8 cellular contexts compared by ENCODE assay signal in the genomic region with DNA sequence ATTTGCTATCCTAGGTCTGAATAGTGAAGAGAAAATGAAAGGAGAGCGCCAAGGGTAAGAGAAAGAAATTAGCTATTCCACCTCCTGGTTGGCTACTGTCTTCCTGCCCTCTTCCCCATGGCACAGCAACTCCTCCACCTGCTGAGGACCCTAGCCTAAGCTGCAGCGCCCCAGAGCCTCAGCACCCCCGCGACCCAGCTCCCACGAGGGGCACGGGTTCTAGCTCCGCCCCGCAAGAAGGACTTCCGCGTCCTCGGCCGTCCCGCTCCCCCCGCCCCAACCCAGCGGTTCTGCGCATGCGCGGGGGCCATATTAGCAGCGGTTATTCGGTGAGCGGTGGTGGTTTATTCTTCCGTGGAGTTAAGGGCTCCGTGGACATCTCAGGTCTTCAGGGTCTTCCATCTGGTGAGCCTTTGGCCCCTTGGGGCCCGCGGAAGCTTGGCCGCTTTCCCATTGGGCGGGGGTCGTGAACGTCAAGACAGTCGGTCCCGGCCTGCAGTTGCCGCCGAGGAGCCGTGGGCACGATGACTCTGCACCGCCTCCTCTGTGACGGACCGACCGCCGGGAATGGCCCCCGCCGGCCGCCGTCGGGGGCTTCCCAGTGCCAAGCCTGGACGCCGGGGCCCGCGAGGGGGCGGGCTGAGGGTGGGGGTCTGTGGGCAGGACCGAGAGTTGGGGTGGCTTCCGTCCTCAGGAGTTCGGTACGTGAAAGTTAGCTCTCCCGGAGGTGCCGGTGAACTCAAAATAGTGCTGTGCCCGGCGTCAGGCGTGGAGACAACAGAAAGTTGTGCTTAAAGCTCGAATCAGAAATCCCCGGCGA. TPM values are rescaled to one million over a fixed set of nuclear protein-coding genes. Genes with fewer than 3 reads are reported as not detected.
DNase-seq lines count a peak whose midpoint lies in the region; ATAC-seq and TF ChIP-seq lines count a peak whose summit lies in the region.

Gene PSMA4 (plus strand): TSS at position 310 of the 820 bp plus-strand sequence. CDS start 1,484 bp downstream, outside the sequence.

- H3K9ac ChIP-seq in IMR-90 (ENCODE audit: low read depth, low read length) (peak within 1 kb of the TSS; percentile 94), muscle layer of colon (ENCODE audit: low read length) (peak within 1 kb of the TSS; percentile 97)

- peak within 1 kb of the TSS; percentile 98 for H3K56ac ChIP-seq in IMR-90 (ENCODE audit: extremely low read depth, insufficient read depth, low read length)

- WGBS in IMR-90 (ENCODE audit: extremely low coverage in 2 of 2, insufficient read length in 1 of 2), 2 experiments = 0% methylated on average over 25 of the region's 62 CpGs; no CpG with 5 or more reads in 1 of the 2 experiments

- peak within 1 kb of the TSS; percentile 95 for H3K4me2 ChIP-seq in IMR-90 (ENCODE audit: low read depth, low read length)

- peaks cover 20 to 31% of the 10 kb centered on the region in 2 experiments for H3K79me1 ChIP-seq in IMR-90 (ENCODE audit: low read depth in 1 of 2, low read length in 2 of 2)

- H2BK20ac ChIP-seq in IMR-90 (ENCODE audit: low read depth, low read length) = no peak within 1 kb of the TSS

- peak within 1 kb of the TSS; percentile 46; the same call in 1 of the 3 replicates for H2BK15ac ChIP-seq in IMR-90 (ENCODE audit: low read depth, low read length)

- H4K8ac ChIP-seq in IMR-90 (ENCODE audit: low read depth in 2 of 2, low read length in 2 of 2) = peak within 1 kb of the TSS; percentile 97 to 99

- H4K91ac ChIP-seq in IMR-90 (ENCODE audit: insufficient read depth, low read depth, low read length) = peak within 1 kb of the TSS; percentile 90

- peak within 1 kb of the TSS; percentile 97 for H4K5ac ChIP-seq in IMR-90 (ENCODE audit: low read depth, low read length)

- peak within 1 kb of the TSS; percentile 90 for H3K4ac ChIP-seq in IMR-90 (ENCODE audit: low read depth, low read length)

- H4K20me1 ChIP-seq in IMR-90 (ENCODE audit: insufficient read depth, low read length) = peaks cover 7% of the 10 kb centered on the region

- H3K4me3 ChIP-seq in IMR-90 (ENCODE audit: insufficient read depth, low read depth, low read length) = peak within 1 kb of the TSS; percentile 93
- peak within 1 kb of the TSS; percentile 54 to 92 for H3K4me3 ChIP-seq in muscle layer of colon (ENCODE audit: low read depth in 1 of 2, low read length in 2 of 2)

- POLR2A ChIA-PET in IMR-90 (lab: Charles Lee; ENCODE audit: unreplicated experiment) = interaction anchor here (0.6 kb wide), 1 partner anchor 10 kb away, joined by 7 read pairs; no protein-coding TSS in a partner anchor

- H3K27ac ChIP-seq in IMR-90 (ENCODE audit: insufficient read depth, low read length) (peak within 1 kb of the TSS; percentile 96), muscle layer of colon (ENCODE audit: low read depth, low read length) (peak within 1 kb of the TSS; percentile 99)

- TF ChIP-seq POLR2A in IMR-90 (IDR thresholded peaks at IDR 0.05; ENCODE audit: low read depth, low read length) (peak; percentile 79), erythroblast (IDR thresholded peaks at IDR 0.05; ENCODE audit: low read length) (peak; percentile 95)

- H2BK5ac ChIP-seq in IMR-90 (ENCODE audit: low read depth, low read length, poor library complexity, severe bottlenecking) = peak within 1 kb of the TSS; percentile 90

- ATAC-seq in GM21526 (IDR thresholded peaks at IDR 0.05; ENCODE audit: low FRiP score, unreplicated experiment) (peak; percentile 67), IMR-90 (ENCODE audit: low read depth) (peak; percentile 95)

- no TSS peak for BruUV-seq in IMR-90 (replicated peaks; lab: Mats Ljungman, UMichigan)

- no peak for TF ChIP-seq CTCF in IMR-90 (conservative IDR thresholded peaks at IDR 0.05; ENCODE audit: low read depth, low read length)

- peak within 1 kb of the TSS; percentile 75 for H2BK120ac ChIP-seq in IMR-90 (ENCODE audit: low read depth, low read length)

- peaks cover 13% of the 10 kb centered on the region for H3K36me3 ChIP-seq in IMR-90 (ENCODE audit: control insufficient read depth, insufficient read depth, low read length)
- peaks cover 20% of the 10 kb centered on the region for H3K36me3 ChIP-seq in muscle layer of colon (ENCODE audit: insufficient read depth, low read length)

- peak within 1 kb of the TSS; percentile 70 for H2AK5ac ChIP-seq in IMR-90 (ENCODE audit: low read depth, low read length)

- DNase-seq in DMS 273 treated with DMSO at 0.1 percent for 48 hours (lab: John Stamatoyannopoulos, UW) = peak; percentile 44
- peak; percentile 76 for DNase-seq in IMR-90
- DNase-seq in OCI-M2 (lab: John Stamatoyannopoulos, UW; ENCODE audit: unreplicated experiment) = peak; percentile 17
- DNase-seq in activated T-cell treated with anti-CD3 and anti-CD28 coated beads, Interleukin-2, amount 50 U/mL, for 1 hour = peak; percentile 96
- peak; percentile 94 to 96 for DNase-seq in erythroblast (lab: John Stamatoyannopoulos, UW)
- peak; percentile 92 for DNase-seq in stimulated activated CD8-positive, alpha-beta memory T cell treated with anti-CD3 and anti-CD28 coated beads, Interleukin-7, amount 100 ng/mL, for 24 hours (ENCODE audit: low read depth)

- H3K14ac ChIP-seq in IMR-90 (replicated peaks; ENCODE audit: low read depth, low read length) = peak within 1 kb of the TSS; percentile 95

- H3K9me3 ChIP-seq in IMR-90 (ENCODE audit: control insufficient read depth, insufficient read depth, low read length) = no peaks in the 10 kb centered on the region
- no peaks in the 10 kb centered on the region for H3K9me3 ChIP-seq in muscle layer of colon (ENCODE audit: low read length)

- no peak for TF ChIP-seq RAD21 in IMR-90 (IDR thresholded peaks at IDR 0.05; ENCODE audit: low read length)

- 0 out of 2 replicates have a peak, but pooled peaks cover 2% of the 10 kb centered on the region for H3K9me1 ChIP-seq in IMR-90 (ENCODE audit: insufficient read depth, low read length)

- in situ Hi-C loops in IMR-90 (cut with MboI; ENCODE audit: low sequenced_read_pairs) = no loop called here

- H2AFZ ChIP-seq in IMR-90 (replicated peaks; ENCODE audit: low read length, poor library complexity) = peak within 1 kb of the TSS; percentile 96

- peak within 1 kb of the TSS; percentile 84 for H3K18ac ChIP-seq in IMR-90 (ENCODE audit: low read depth, low read length)

- peak within 1 kb of the TSS; percentile 89 for H3K23ac ChIP-seq in IMR-90 (ENCODE audit: low read depth, low read length)

- H3K4me1 ChIP-seq in IMR-90 (ENCODE audit: control insufficient read depth, insufficient read depth, low read length) = no peaks in the 10 kb centered on the region
- peaks cover 17% of the 10 kb centered on the region for H3K4me1 ChIP-seq in muscle layer of colon (ENCODE audit: insufficient read depth, low read length)

- CTCF ChIA-PET in IMR-90 (lab: Yijun Ruan, JAX) = interaction anchor here (0.5 kb wide), 1 partner anchor 308 kb away, joined by 5 read pairs; no protein-coding TSS in a partner anchor

- no peaks in the 10 kb centered on the region for H3K27me3 ChIP-seq in IMR-90 (ENCODE audit: control insufficient read depth, insufficient read depth, low read length)
- no peaks in the 10 kb centered on the region for H3K27me3 ChIP-seq in muscle layer of colon (ENCODE audit: control insufficient read depth in 1 of 2, insufficient read depth in 2 of 2, low read length in 2 of 2)

- intact Hi-C loops in IMR-90 (cut with micrococcal nuclease) = no loop called here

- H2AK9ac ChIP-seq in IMR-90 (replicated peaks; ENCODE audit: low read depth, low read length, poor library complexity) = peak within 1 kb of the TSS; percentile 88

- dilution Hi-C loops in IMR-90 (cut with HindIII; ENCODE audit: low sequenced_read_pairs, unreplicated experiment) = no loop called here

TF ChIP-seq in IMR-90, 13 proteins besides CTCF, POLR2A, EP300 and RAD21:
- peak; percentile 75 for TF ChIP-seq MAZ (IDR thresholded peaks at IDR 0.05; ENCODE audit: borderline replicate concordance, low read depth, low read length)
- TF ChIP-seq RCOR1 (IDR thresholded peaks at IDR 0.05; ENCODE audit: insufficient replicate concordance, low read length) = no peak
- no peak for TF ChIP-seq SMC3 (IDR thresholded peaks at IDR 0.05; ENCODE audit: low read depth, low read length)
- TF ChIP-seq MXI1 (IDR thresholded peaks at IDR 0.05; ENCODE audit: borderline replicate concordance, low read depth, low read length) = 0 out of 2 replicates have a peak, but pooled peaks have one; percentile 5
- TF ChIP-seq, protein P1, sequence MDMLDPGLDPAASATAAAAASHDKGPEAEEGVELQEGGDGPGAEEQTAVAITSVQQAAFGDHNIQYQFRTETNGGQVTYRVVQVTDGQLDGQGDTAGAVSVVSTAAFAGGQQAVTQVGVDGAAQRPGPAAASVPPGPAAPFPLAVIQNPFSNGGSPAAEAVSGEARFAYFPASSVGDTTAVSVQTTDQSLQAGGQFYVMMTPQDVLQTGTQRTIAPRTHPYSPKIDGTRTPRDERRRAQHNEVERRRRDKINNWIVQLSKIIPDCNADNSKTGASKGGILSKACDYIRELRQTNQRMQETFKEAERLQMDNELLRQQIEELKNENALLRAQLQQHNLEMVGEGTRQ (IDR thresholded peaks at IDR 0.05; ENCODE audit: low read depth, low read length) = 0 out of 2 replicates have a peak, but pooled peaks have one; percentile 13
- peak; percentile 71; the same call in 1 of the 2 replicates for TF ChIP-seq NFE2L2 (IDR thresholded peaks at IDR 0.05; ENCODE audit: low read depth, low read length)

RNA-seq across cellular contexts. Expression of gene PSMA4, which starts in this region (rescaled TPM):
- 208 and 344 TPM in 2 replicates for total RNA-seq in IMR-90 (2012; rRNA removed)
- 209 and 239 TPM in 2 replicates for polyA plus RNA-seq in IMR-90 (2012; rRNA removed)
- 32.0 and 58.7 TPM in 2 replicates for polyA plus RNA-seq in IMR-90 (2012; cell fraction: cytosol; rRNA removed)
- polyA plus RNA-seq in IMR-90 (2012; cell fraction: nucleus; rRNA removed; ENCODE audit: low replicate concordance) = 12.2 and 107 TPM in 2 replicates

Comparison
In these comparisons a context has a peak if more than half of its experiments do, and no peak if none do; other contexts are left out.
1. Peak in every context shown above with its lines: DNase-seq, ATAC-seq, H3K4me3 ChIP-seq and H3K27ac ChIP-seq.
2. DNase-seq: peak in every context shown above with its lines; median percentile 96 in activated T-cell treated with anti-CD3 and anti-CD28 coated beads, Interleukin-2, amount 50 U/mL, for 1 hour; 95 in erythroblast; 92 in stimulated activated CD8-positive, alpha-beta memory T cell treated with anti-CD3 and anti-CD28 coated beads, Interleukin-7, amount 100 ng/mL, for 24 hours; 76 in IMR-90; 44 in DMS 273 treated with DMSO at 0.1 percent for 48 hours; 17 in OCI-M2.